1 cellular context compared by ENCODE assay signal in genomic region chr4:83255584-83255983, GRCh38.
TF ChIP-seq lines count a peak whose summit lies in the region.

No MANE protein-coding gene starts in this region.

TF ChIP-seq in K562, 482 proteins besides CTCF, POLR2A, EP300 and RAD21 (continued from another document and continues in another):
- TF ChIP-seq ZNF592 (IDR thresholded peaks at IDR 0.05): peak; percentile 22; the same call in 1 of the 2 replicates
- TF ChIP-seq ZBTB40 (IDR thresholded peaks at IDR 0.05): 0 out of 2 replicates have a peak, but pooled peaks have one; percentile 10
- TF ChIP-seq ZBTB40 (CRISPR knock-in tag; IDR thresholded peaks at IDR 0.05): no peak
- peak; percentile 31; the same call in 1 of the 2 replicates for TF ChIP-seq LEF1 (IDR thresholded peaks at IDR 0.05)
- TF ChIP-seq PBX2 (CRISPR knock-in tag; IDR thresholded peaks at IDR 0.05; ENCODE audit: low read depth): no peak
- TF ChIP-seq PBX2 (tag; conservative IDR thresholded peaks at IDR 0.05; ENCODE audit: low read depth): peak; percentile 90
- TF ChIP-seq MLLT1 (IDR thresholded peaks at IDR 0.05): no peak
- no peak for TF ChIP-seq ZNF609 (CRISPR knock-in tag; IDR thresholded peaks at IDR 0.05; ENCODE audit: borderline replicate concordance)
- peak; percentile 98 for TF ChIP-seq MEIS2 (IDR thresholded peaks at IDR 0.05; ENCODE audit: partially characterized antibody)
- TF ChIP-seq HES1 (IDR thresholded peaks at IDR 0.05; ENCODE audit: low read depth): no peak
- TF ChIP-seq NR2C1 (IDR thresholded peaks at IDR 0.05): peak; percentile 77; the same call in 1 of the 2 replicates
- peak; percentile 94 for TF ChIP-seq NR2C1 (tag; IDR thresholded peaks at IDR 0.05)
- TF ChIP-seq ATF4 (CRISPR knock-in tag; IDR thresholded peaks at IDR 0.05): peak; percentile 64
- TF ChIP-seq STAT6 (CRISPR knock-in tag; IDR thresholded peaks at IDR 0.05): no peak
- TF ChIP-seq STAG1 (CRISPR knock-in tag; IDR thresholded peaks at IDR 0.05; ENCODE audit: borderline replicate concordance): no peak
- TF ChIP-seq TRIM24 (IDR thresholded peaks at IDR 0.05): peak in 1 of 2 experiments; percentile 75; a peak in 1 of 4 replicates
- TF ChIP-seq BACH1 (tag; IDR thresholded peaks at IDR 0.05): peak; percentile 32; the same call in 1 of the 2 replicates
